In the genomic region with DNA sequence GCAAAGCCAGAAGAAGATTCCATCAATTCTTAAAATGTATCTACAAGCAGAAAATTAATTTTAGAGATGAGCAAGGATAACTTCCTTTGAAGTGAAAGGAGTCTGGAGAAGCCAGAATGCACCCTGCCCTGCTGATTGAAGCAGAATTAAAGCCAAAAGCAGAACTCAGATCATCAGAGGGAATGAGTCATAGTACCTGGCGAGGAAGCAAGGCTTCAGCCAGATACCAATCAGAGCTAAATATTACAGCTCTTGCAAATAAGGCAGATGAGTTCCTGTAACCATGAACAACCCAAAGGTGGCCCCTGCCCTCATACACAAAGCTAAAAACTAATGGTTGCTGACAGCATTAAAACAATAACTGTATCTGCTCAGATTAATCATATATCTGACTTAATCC, we compare ENCODE assay signal across 11 cellular contexts. TPM values are rescaled to one million over a fixed set of nuclear protein-coding genes. Genes with fewer than 3 reads are reported as not detected.
DNase-seq lines count a peak whose midpoint lies in the region; ATAC-seq and TF ChIP-seq lines count a peak whose summit lies in the region.
"Had no signal": no experiment of that assay in that cellular context is flagged by ENCODE, and none has a peak within 500 bp of the region (broad histone marks: within the 10 kb centered on the region; RNA-seq: fewer than 3 reads in every experiment).

No MANE protein-coding gene starts in this region.

- H3K27ac Mint-ChIP-seq in activated naive CD8-positive, alpha-beta T cell treated with anti-CD3 and anti-CD28 coated beads, Interleukin-2, amount 10 ng/mL, durations not matched to agents 7 days and 5 days, result no peak overlapping the region
- H3K27ac Mint-ChIP-seq in activated naive CD8-positive, alpha-beta T cell treated with anti-CD3 and anti-CD28 coated beads for 36 hours, result no peak overlapping the region

- H3K4me3 Mint-ChIP-seq in activated naive CD8-positive, alpha-beta T cell treated with anti-CD3 and anti-CD28 coated beads, Interleukin-2, amount 10 ng/mL, durations not matched to agents 7 days and 5 days, result no peak overlapping the region
- no peak overlapping the region for H3K4me3 Mint-ChIP-seq in activated naive CD8-positive, alpha-beta T cell treated with anti-CD3 and anti-CD28 coated beads for 36 hours

- no peak for TF ChIP-seq POLR2A in erythroblast (IDR thresholded peaks at IDR 0.05; ENCODE audit: low read length)

- no peak for DNase-seq in activated naive CD8-positive, alpha-beta T cell treated with anti-CD3 and anti-CD28 coated beads, Interleukin-2, amount 10 ng/mL, durations not matched to agents 7 days and 5 days
- no peak for DNase-seq in activated naive CD8-positive, alpha-beta T cell treated with anti-CD3 and anti-CD28 coated beads for 36 hours
- DNase-seq in RWPE2 (ENCODE audit: low spot score), result no peak
- peak; percentile 71 for DNase-seq in fibroblast of peridontal ligament (ENCODE audit: extremely low read depth)
- DNase-seq in stromal cell of bone marrow (ENCODE audit: low read depth), result peak; percentile 43
- DNase-seq in erythroblast (lab: John Stamatoyannopoulos, UW), result no peak
- no peak for DNase-seq in COLO668 (lab: John Stamatoyannopoulos, UW; ENCODE audit: unreplicated experiment)
- no peak for DNase-seq in SJCRH30
- DNase-seq: NCI-H2081 had no signal

- H3K4me1 ChIP-seq in RWPE2 (ENCODE audit: insufficient read depth, poor library complexity, severe bottlenecking), result peaks cover 33% of the 10 kb centered on the region
- H3K4me1 ChIP-seq in SJCRH30, result no peaks in the 10 kb centered on the region
- H3K4me1 ChIP-seq: SJSA1 had no signal

- H3K36me3 ChIP-seq in RWPE2 (ENCODE audit: low read depth) (no peaks in the 10 kb centered on the region), SJCRH30 (no peaks in the 10 kb centered on the region)
- H3K36me3 ChIP-seq: BLaER1, SJSA1 had no signal

- peak; percentile 45 for ATAC-seq in activated naive CD8-positive, alpha-beta T cell treated with anti-CD3 and anti-CD28 coated beads, Interleukin-2, amount 10 ng/mL, durations not matched to agents 7 days and 5 days (ENCODE audit: low read depth)
- peak; percentile 92 for ATAC-seq in RWPE2 (ENCODE audit: low read depth)

- H3K27me3 Mint-ChIP-seq in activated naive CD8-positive, alpha-beta T cell treated with anti-CD3 and anti-CD28 coated beads, Interleukin-2, amount 10 ng/mL, durations not matched to agents 7 days and 5 days, result peaks cover 23% of the 10 kb centered on the region
- H3K27me3 Mint-ChIP-seq in activated naive CD8-positive, alpha-beta T cell treated with anti-CD3 and anti-CD28 coated beads for 36 hours, result peaks cover 46% of the 10 kb centered on the region

- TF ChIP-seq CTCF in RWPE2 (IDR thresholded peaks at IDR 0.05; ENCODE audit: poor library complexity, severe bottlenecking), result no peak

- no peaks in the 10 kb centered on the region for H3K4me1 Mint-ChIP-seq in activated naive CD8-positive, alpha-beta T cell treated with anti-CD3 and anti-CD28 coated beads, Interleukin-2, amount 10 ng/mL, durations not matched to agents 7 days and 5 days
- peaks cover 5% of the 10 kb centered on the region for H3K4me1 Mint-ChIP-seq in activated naive CD8-positive, alpha-beta T cell treated with anti-CD3 and anti-CD28 coated beads for 36 hours

- POLR2A ChIA-PET in activated naive CD8-positive, alpha-beta T cell treated with anti-CD3 and anti-CD28 coated beads, Interleukin-2, amount 10 ng/mL, durations not matched to agents 7 days and 5 days (lab: Charles Lee), result no interaction called here

- peak overlapping the region; percentile 88 for H3K27ac ChIP-seq in RWPE2 (ENCODE audit: poor library complexity, severe bottlenecking)
- H3K27ac ChIP-seq in SJCRH30, result no peak overlapping the region
- H3K27ac ChIP-seq: BLaER1, SJSA1 had no signal

- H3K9me3 ChIP-seq in RWPE2 (ENCODE audit: severe bottlenecking), result peaks cover 5% of the 10 kb centered on the region
- no peaks in the 10 kb centered on the region for H3K9me3 ChIP-seq in SJCRH30 (replicated peaks)

- peaks cover 1% of the 10 kb centered on the region for H3K36me3 Mint-ChIP-seq in activated naive CD8-positive, alpha-beta T cell treated with anti-CD3 and anti-CD28 coated beads, Interleukin-2, amount 10 ng/mL, durations not matched to agents 7 days and 5 days
- peaks cover 9% of the 10 kb centered on the region for H3K36me3 Mint-ChIP-seq in activated naive CD8-positive, alpha-beta T cell treated with anti-CD3 and anti-CD28 coated beads for 36 hours

- peaks cover 11% of the 10 kb centered on the region for H3K9me3 Mint-ChIP-seq in activated naive CD8-positive, alpha-beta T cell treated with anti-CD3 and anti-CD28 coated beads, Interleukin-2, amount 10 ng/mL, durations not matched to agents 7 days and 5 days
- peaks cover 14% of the 10 kb centered on the region for H3K9me3 Mint-ChIP-seq in activated naive CD8-positive, alpha-beta T cell treated with anti-CD3 and anti-CD28 coated beads for 36 hours

- no peak overlapping the region for H3K4me3 ChIP-seq in RWPE2 (ENCODE audit: severe bottlenecking)
- no peak overlapping the region for H3K4me3 ChIP-seq in SJCRH30
- H3K4me3 ChIP-seq: BLaER1, SJSA1 had no signal

- H3K27me3 ChIP-seq in RWPE2 (ENCODE audit: insufficient read depth, poor library complexity, severe bottlenecking), result no peaks in the 10 kb centered on the region
- H3K27me3 ChIP-seq in SJCRH30, result no peaks in the 10 kb centered on the region
- H3K27me3 ChIP-seq: BLaER1, SJSA1 had no signal

RNA-seq across cellular contexts. Expression of a gene that starts 10.4 kb away (rescaled TPM):
- under 1 TPM in 1 of 2 experiments, not detected in 1; 0.14 TPM for total RNA-seq in activated naive CD8-positive, alpha-beta T cell treated with anti-CD3 and anti-CD28 coated beads, Interleukin-2, amount 10 ng/mL, durations not matched to agents 7 days and 5 days
- total RNA-seq in activated naive CD8-positive, alpha-beta T cell treated with anti-CD3 and anti-CD28 coated beads for 36 hours, result not detected
- total RNA-seq in SJCRH30 (2014; rRNA removed; shearing (Covaris generic)), result 0.25 and 0.26 TPM in 2 replicates

RNA-seq across cellular contexts. Expression of a gene that starts 24.3 kb away (rescaled TPM):
- total RNA-seq in activated naive CD8-positive, alpha-beta T cell treated with anti-CD3 and anti-CD28 coated beads, Interleukin-2, amount 10 ng/mL, durations not matched to agents 7 days and 5 days, result 10 to 100 TPM; 36.5 to 41.4 TPM
- total RNA-seq in activated naive CD8-positive, alpha-beta T cell treated with anti-CD3 and anti-CD28 coated beads for 36 hours, result 10 to 100 TPM; 81.5 to 88.0 TPM
- 47.6 and 54.9 TPM in 2 replicates for total RNA-seq in SJCRH30 (2014; rRNA removed; shearing (Covaris generic))

Comparison
In these comparisons a context has a peak if more than half of its experiments do, and no peak if none do; other contexts are left out.
1. DNase-seq: peak in fibroblast of peridontal ligament (single experiment) and stromal cell of bone marrow (single experiment); none in activated naive CD8-positive, alpha-beta T cell treated with anti-CD3 and anti-CD28 coated beads, Interleukin-2, amount 10 ng/mL, durations not matched to agents 7 days and 5 days (single experiment), activated naive CD8-positive, alpha-beta T cell treated with anti-CD3 and anti-CD28 coated beads for 36 hours (single experiment), RWPE2 (single experiment), erythroblast (0 of 2), COLO668 (single experiment) and SJCRH30 (0 of 2).